Comparison of ENCODE assay signal across 1 cellular context in genomic region chr3:112074006-112074405, GRCh38.
TF ChIP-seq lines count a peak whose summit lies in the region.

No MANE protein-coding gene starts in this region.

TF ChIP-seq in IMR-90, 13 proteins besides CTCF, POLR2A, EP300 and RAD21:
- no peak for TF ChIP-seq FOS (IDR thresholded peaks at IDR 0.05; ENCODE audit: low read depth, low read length)
- no peak for TF ChIP-seq MAZ (IDR thresholded peaks at IDR 0.05; ENCODE audit: borderline replicate concordance, low read depth, low read length)
- no peak for TF ChIP-seq SMC3 (IDR thresholded peaks at IDR 0.05; ENCODE audit: low read depth, low read length)
TF ChIP-seq in IMR-90: peak in this region for 0.
